ENCODE assay signal across 15 cellular contexts in the genomic region with DNA sequence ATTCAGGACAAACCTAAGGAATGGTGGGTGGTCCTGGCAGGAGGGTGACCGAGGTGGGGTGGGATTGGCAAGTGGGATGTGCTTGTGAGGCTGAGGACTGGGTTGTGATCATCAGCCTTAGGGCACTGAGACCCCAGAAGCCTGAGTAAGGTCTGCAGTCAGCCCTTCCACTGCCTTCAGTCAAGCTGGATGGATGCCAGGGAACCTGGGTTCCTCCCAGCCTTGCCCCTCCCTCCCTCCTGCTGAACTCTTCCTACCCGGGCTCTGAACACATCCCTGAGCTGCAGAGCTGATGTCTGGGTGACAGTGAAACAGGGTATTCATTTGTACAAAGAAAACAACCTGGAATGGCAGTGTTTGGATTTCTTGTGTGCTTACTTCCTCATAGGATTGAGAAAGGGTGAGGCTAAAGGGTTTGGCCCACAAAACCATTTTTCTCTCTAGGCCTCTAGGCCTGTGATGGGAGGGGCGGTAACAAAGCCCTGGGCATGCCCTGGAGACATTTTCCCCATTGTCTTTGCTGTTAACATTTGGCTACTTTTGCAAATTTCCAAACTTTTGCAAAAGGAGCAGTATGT. TPM values are rescaled to one million over a fixed set of nuclear protein-coding genes. Genes with fewer than 3 reads are reported as not detected.
"Had no signal": no experiment of that assay in that cellular context is flagged by ENCODE, and none has a peak within 500 bp of the region (broad histone marks: within the 10 kb centered on the region; RNA-seq: fewer than 3 reads in every experiment).

No MANE protein-coding gene starts in this region.

RNA-seq across cellular contexts. Expression of gene GSTA2, which starts 19.5 kb away (rescaled TPM):
- total RNA-seq: activated naive CD4-positive, alpha-beta T cell treated with anti-CD3 and anti-CD28 coated beads, Interleukin-2, amount 50 U/mL, for 72 hours; activated T-cell treated with anti-CD3 and anti-CD28 coated beads, Interleukin-2, amount 50 U/mL, for 72 hours; dermis microvascular lymphatic vessel endothelial cell; fibroblast of lung; lower leg skin; mesothelial cell of epicardium; naive thymus-derived CD8-positive, alpha-beta T cell; omental fat pad; uterus had no signal
- polyA plus RNA-seq: fibroblast of lung; immature natural killer cell; naive thymus-derived CD8-positive, alpha-beta T cell had no signal

RNA-seq across cellular contexts. Expression of gene GSTA1, which starts 20.8 kb away (rescaled TPM):
- total RNA-seq: activated naive CD4-positive, alpha-beta T cell treated with anti-CD3 and anti-CD28 coated beads, Interleukin-2, amount 50 U/mL, for 72 hours; activated T-cell treated with anti-CD3 and anti-CD28 coated beads, Interleukin-2, amount 50 U/mL, for 72 hours; dermis microvascular lymphatic vessel endothelial cell; fibroblast of lung; mesothelial cell of epicardium; naive thymus-derived CD8-positive, alpha-beta T cell; omental fat pad; skeletal muscle tissue had no signal
- polyA plus RNA-seq: fibroblast of lung; immature natural killer cell; naive thymus-derived CD8-positive, alpha-beta T cell had no signal

RNA-seq across cellular contexts. Expression of gene GSTA5, which starts 57.8 kb away (rescaled TPM):
- total RNA-seq: activated naive CD4-positive, alpha-beta T cell treated with anti-CD3 and anti-CD28 coated beads, Interleukin-2, amount 50 U/mL, for 72 hours; activated T-cell treated with anti-CD3 and anti-CD28 coated beads, Interleukin-2, amount 50 U/mL, for 72 hours; dermis microvascular lymphatic vessel endothelial cell; fibroblast of lung; kidney; lower leg skin; mesothelial cell of epicardium; naive thymus-derived CD8-positive, alpha-beta T cell; omental fat pad; right lobe of liver; skeletal muscle tissue; testis; uterus had no signal
- polyA plus RNA-seq: adipose tissue; fibroblast of lung; immature natural killer cell; naive thymus-derived CD8-positive, alpha-beta T cell had no signal
